In genomic region chr5:150129813-150130492, GRCh38 we compare ENCODE assay signal across 9 cellular contexts. TPM values are rescaled to one million over a fixed set of nuclear protein-coding genes. Genes with fewer than 3 reads are reported as not detected.
DNase-seq lines count a peak whose midpoint lies in the region; ATAC-seq and TF ChIP-seq lines count a peak whose summit lies in the region.
"Had no signal": no experiment of that assay in that cellular context is flagged by ENCODE, and none has a peak within 500 bp of the region (broad histone marks: within the 10 kb centered on the region; RNA-seq: fewer than 3 reads in every experiment).

No MANE protein-coding gene starts in this region.

- no peak overlapping the region for H3K27ac ChIP-seq in OCI-LY3 (ENCODE audit: low read length)

- H2AFZ ChIP-seq in OCI-LY3 (ENCODE audit: low read depth, low read length) = peak overlapping the region; percentile 74

- no peaks in the 10 kb centered on the region for H3K36me3 ChIP-seq in OCI-LY3 (replicated peaks; ENCODE audit: low read depth, low read length)

- peak overlapping the region; percentile 74 for H3K27ac Mint-ChIP-seq in osteocyte (ENCODE audit: unreplicated experiment)
- H3K27ac Mint-ChIP-seq: activated naive CD4-positive, alpha-beta T cell treated with anti-CD3 and anti-CD28 coated beads, Interleukin-2, amount 50 U/mL, for 24 hours had no signal

- peak; percentile 66 for ATAC-seq in HG02588 (IDR thresholded peaks at IDR 0.05; ENCODE audit: unreplicated experiment)

- no peaks in the 10 kb centered on the region for H3K9me3 ChIP-seq in OCI-LY3 (ENCODE audit: insufficient read depth, low read length)

- no peaks in the 10 kb centered on the region for H3K79me2 ChIP-seq in OCI-LY3 (ENCODE audit: low read length)

- no peaks in the 10 kb centered on the region for H3K27me3 Mint-ChIP-seq in osteocyte (ENCODE audit: unreplicated experiment)
- H3K27me3 Mint-ChIP-seq: activated naive CD4-positive, alpha-beta T cell treated with anti-CD3 and anti-CD28 coated beads, Interleukin-2, amount 50 U/mL, for 24 hours had no signal

- H4K20me1 ChIP-seq in OCI-LY3 (ENCODE audit: insufficient read depth, low read length) = no peaks in the 10 kb centered on the region

- no peak overlapping the region for H3K4me3 Mint-ChIP-seq in osteocyte (ENCODE audit: unreplicated experiment)
- H3K4me3 Mint-ChIP-seq: activated naive CD4-positive, alpha-beta T cell treated with anti-CD3 and anti-CD28 coated beads, Interleukin-2, amount 50 U/mL, for 24 hours had no signal

- no peaks in the 10 kb centered on the region for H3K9me3 Mint-ChIP-seq in osteocyte (ENCODE audit: unreplicated experiment)
- H3K9me3 Mint-ChIP-seq: activated naive CD4-positive, alpha-beta T cell treated with anti-CD3 and anti-CD28 coated beads, Interleukin-2, amount 50 U/mL, for 24 hours had no signal

- H3K4me1 Mint-ChIP-seq in osteocyte (ENCODE audit: unreplicated experiment) = peaks cover 56% of the 10 kb centered on the region
- H3K4me1 Mint-ChIP-seq: activated naive CD4-positive, alpha-beta T cell treated with anti-CD3 and anti-CD28 coated beads, Interleukin-2, amount 50 U/mL, for 24 hours had no signal

- TF ChIP-seq CTCF in OCI-LY3 (IDR thresholded peaks at IDR 0.05; ENCODE audit: low read depth, low read length) (peak; percentile 80), osteocyte (IDR thresholded peaks at IDR 0.05) (peak; percentile 91)

- H3K4me1 ChIP-seq in OCI-LY3 (ENCODE audit: low read length) = no peaks in the 10 kb centered on the region

- no peak overlapping the region for H3K9ac ChIP-seq in OCI-LY3 (ENCODE audit: low read length)

- peaks cover 83% of the 10 kb centered on the region for H3K36me3 Mint-ChIP-seq in osteocyte (ENCODE audit: unreplicated experiment)
- H3K36me3 Mint-ChIP-seq: activated naive CD4-positive, alpha-beta T cell treated with anti-CD3 and anti-CD28 coated beads, Interleukin-2, amount 50 U/mL, for 24 hours had no signal

- H3K27me3 ChIP-seq in OCI-LY3 (ENCODE audit: low read depth, low read length) = no peaks in the 10 kb centered on the region

- peak overlapping the region; percentile 69 for H3K4me3 ChIP-seq in OCI-LY3 (ENCODE audit: low read length)

- peak overlapping the region; percentile 78 for H3K4me2 ChIP-seq in OCI-LY3 (ENCODE audit: low read length)

- peak; percentile 74 for DNase-seq in EL
- DNase-seq in activated T-helper 9 cell treated with anti-CD3 and anti-CD28 coated beads, Interleukin-2, amount 50 U/mL, for 16 hours (ENCODE audit: low read depth) = peak; percentile 4
- peak; percentile 48 for DNase-seq in foreskin melanocyte
- no peak for DNase-seq in osteocyte (ENCODE audit: extremely low spot score, unreplicated experiment)
- DNase-seq in ureter (ENCODE audit: low spot score) = peak; percentile 86
- DNase-seq in GOT3 (lab: John Stamatoyannopoulos, UW) = no peak

RNA-seq across cellular contexts. Expression of gene PDGFRB, which starts 25.7 kb away (rescaled TPM):
- total RNA-seq in osteocyte (1,093 and 1,131 TPM in 2 replicates), ureter (108 TPM)

RNA-seq across cellular contexts. Expression of gene CDX1, which starts 36.6 kb away (rescaled TPM):
- total RNA-seq in osteocyte (0.71 and 1.0 TPM in 2 replicates), ureter (not detected)

RNA-seq across cellular contexts. Expression of gene CSF1R, which starts 43.6 kb away (rescaled TPM):
- total RNA-seq in osteocyte (1.1 and 1.2 TPM in 2 replicates), ureter (16.9 TPM)

RNA-seq across cellular contexts. Expression of gene SLC6A7, which starts 59.9 kb away (rescaled TPM):
- total RNA-seq in osteocyte (not detected in 2 replicates), ureter (0.10 TPM)

Comparison
In these comparisons a context has a peak if more than half of its experiments do, and no peak if none do; other contexts are left out.
1. DNase-seq: peak in EL (single experiment), activated T-helper 9 cell treated with anti-CD3 and anti-CD28 coated beads, Interleukin-2, amount 50 U/mL, for 16 hours (single experiment), foreskin melanocyte (single experiment) and ureter (single experiment); none in osteocyte (single experiment) and GOT3 (single experiment).
2. RNA of gene PDGFRB, which starts 25.7 kb away (total RNA-seq): 1,093 to 1,131 TPM in osteocyte; 108 TPM in ureter (single experiment); every median in the first group is over 10 times any median in the second.